Comparison of ENCODE assay signal across 25 cellular contexts in genomic region chr3:63538912-63539311, GRCh38.
DNase-seq lines count a peak whose midpoint lies in the region; ATAC-seq and TF ChIP-seq lines count a peak whose summit lies in the region.
"Had no signal": no experiment of that assay in that cellular context is flagged by ENCODE, and none has a peak within 500 bp of the region (broad histone marks: within the 10 kb centered on the region; RNA-seq: fewer than 3 reads in every experiment).

No MANE protein-coding gene starts in this region.

- no peaks in the 10 kb centered on the region for H3K4me1 ChIP-seq in body of pancreas
- H3K4me1 ChIP-seq in prostate gland (replicated peaks), result no peaks in the 10 kb centered on the region
- H3K4me1 ChIP-seq in upper lobe of right lung, result no peaks in the 10 kb centered on the region
- H3K4me1 ChIP-seq: heart left ventricle, psoas muscle, tibial artery had no signal

- WGBS in body of pancreas, 2 donors, result 74 to 80% methylated on average over 1 of the region's 1 CpG
- 61% methylated on average over 1 of the region's 1 CpG for WGBS in prostate gland

- DNase-seq in fibroblast of the aortic adventitia (ENCODE audit: low read depth) (peak; percentile 5), body of pancreas (no peak), prostate gland (ENCODE audit: low spot score) (no peak), midbrain (lab: John Stamatoyannopoulos, UW) (no peak), upper lobe of right lung (no peak)
- DNase-seq: activated CD4-positive, CD25-positive, alpha-beta regulatory T cell treated with anti-CD3 and anti-CD28 coated beads, Interleukin-2, amount 50 U/mL, for 72 hours; activated CD8-positive, alpha-beta T cell treated with anti-CD3 and anti-CD28 coated beads for 36 hours; activated effector memory CD4-positive, alpha-beta T cell treated with Interleukin-2 at 50 U/mL for 16 hours; activated naive CD8-positive, alpha-beta T cell treated with anti-CD3 and anti-CD28 coated beads, Interleukin-2, amount 10 ng/mL, durations not matched to agents 7 days and 5 days; activated T-cell treated with anti-CD3 and anti-CD28 coated beads for 4 hours; dorsolateral prefrontal cortex; heart left ventricle; Kasumi-1; left cardiac atrium; NCI-H1417; NCI-H2081 treated with DMSO at 0.1 percent for 48 hours; NCI-H446 treated with DMSO at 0.1 percent for 48 hours; PC-9; psoas muscle; stimulated activated naive CD8-positive, alpha-beta T cell treated with anti-CD3 and anti-CD28 coated beads, Interleukin-15, amount 100 ng/mL, for 72 hours; T-cell; tibial artery had no signal

- ATAC-seq in GM18858 (IDR thresholded peaks at IDR 0.05; ENCODE audit: unreplicated experiment), result peak; percentile 52
- peak; percentile 82 for ATAC-seq in GM21717 (IDR thresholded peaks at IDR 0.05; ENCODE audit: unreplicated experiment)
- peak; percentile 60 for ATAC-seq in HG03432 (IDR thresholded peaks at IDR 0.05; ENCODE audit: unreplicated experiment)
- ATAC-seq in body of pancreas, result no peak
- no peak for ATAC-seq in upper lobe of right lung
- ATAC-seq: activated CD8-positive, alpha-beta T cell treated with anti-CD3 and anti-CD28 coated beads for 36 hours; heart left ventricle; left cardiac atrium; psoas muscle; stimulated activated naive CD8-positive, alpha-beta T cell treated with anti-CD3 and anti-CD28 coated beads, Interleukin-15, amount 100 ng/mL, for 72 hours; T-cell had no signal

- no peaks in the 10 kb centered on the region for H3K36me3 ChIP-seq in body of pancreas (replicated peaks in 1 of 2; ENCODE audit: insufficient read depth in 1 of 2, low read depth in 2 of 2)
- H3K36me3 ChIP-seq in prostate gland, result no peaks in the 10 kb centered on the region
- H3K36me3 ChIP-seq in upper lobe of right lung, result no peaks in the 10 kb centered on the region
- H3K36me3 ChIP-seq: heart left ventricle, tibial artery had no signal

- H3K27me3 ChIP-seq in body of pancreas, result no peaks in the 10 kb centered on the region
- no peaks in the 10 kb centered on the region for H3K27me3 ChIP-seq in prostate gland (replicated peaks; ENCODE audit: insufficient read depth)
- H3K27me3 ChIP-seq in upper lobe of right lung, result no peaks in the 10 kb centered on the region
- H3K27me3 ChIP-seq: dorsolateral prefrontal cortex, heart left ventricle, tibial artery had no signal

- no peak for TF ChIP-seq POLR2A in body of pancreas (IDR thresholded peaks at IDR 0.05)
- TF ChIP-seq POLR2A in prostate gland (IDR thresholded peaks at IDR 0.05), result no peak

- no peak overlapping the region for H3K4me3 ChIP-seq in fibroblast of the aortic adventitia (ENCODE audit: low read depth, low read length)
- H3K4me3 ChIP-seq in body of pancreas, result no peak overlapping the region
- no peak overlapping the region for H3K4me3 ChIP-seq in prostate gland
- no peak overlapping the region for H3K4me3 ChIP-seq in upper lobe of right lung
- H3K4me3 ChIP-seq: dorsolateral prefrontal cortex, heart left ventricle, PC-9, psoas muscle, tibial artery had no signal

- TF ChIP-seq CTCF in fibroblast of the aortic adventitia (IDR thresholded peaks at IDR 0.05; ENCODE audit: insufficient read depth, low read length) (no peak), body of pancreas (IDR thresholded peaks at IDR 0.05) (no peak), prostate gland (IDR thresholded peaks at IDR 0.05) (no peak), upper lobe of right lung (IDR thresholded peaks at IDR 0.05) (no peak)

- intact Hi-C loops in body of pancreas (cut with DNase I), result no loop called here
- intact Hi-C loops in prostate gland (cut with DNase I), result no loop called here
- intact Hi-C loops in upper lobe of right lung (cut with DNase I), result no loop called here

- no peak overlapping the region for H3K27ac ChIP-seq in body of pancreas
- H3K27ac ChIP-seq in prostate gland, result no peak overlapping the region
- no peak overlapping the region for H3K27ac ChIP-seq in upper lobe of right lung
- H3K27ac ChIP-seq: dorsolateral prefrontal cortex, heart left ventricle, PC-9, psoas muscle, tibial artery had no signal

- H3K9me3 ChIP-seq in body of pancreas (no peaks in the 10 kb centered on the region), prostate gland (no peaks in the 10 kb centered on the region), upper lobe of right lung (no peaks in the 10 kb centered on the region)
- H3K9me3 ChIP-seq: heart left ventricle, psoas muscle, tibial artery had no signal

Comparison
In these comparisons a context has a peak if more than half of its experiments do, and no peak if none do; other contexts are left out.
1. ATAC-seq: peak in GM18858 (single experiment), GM21717 (single experiment) and HG03432 (single experiment); none in body of pancreas (single experiment) and upper lobe of right lung (single experiment).